ENCODE assay signal across 9 cellular contexts in the genomic region with DNA sequence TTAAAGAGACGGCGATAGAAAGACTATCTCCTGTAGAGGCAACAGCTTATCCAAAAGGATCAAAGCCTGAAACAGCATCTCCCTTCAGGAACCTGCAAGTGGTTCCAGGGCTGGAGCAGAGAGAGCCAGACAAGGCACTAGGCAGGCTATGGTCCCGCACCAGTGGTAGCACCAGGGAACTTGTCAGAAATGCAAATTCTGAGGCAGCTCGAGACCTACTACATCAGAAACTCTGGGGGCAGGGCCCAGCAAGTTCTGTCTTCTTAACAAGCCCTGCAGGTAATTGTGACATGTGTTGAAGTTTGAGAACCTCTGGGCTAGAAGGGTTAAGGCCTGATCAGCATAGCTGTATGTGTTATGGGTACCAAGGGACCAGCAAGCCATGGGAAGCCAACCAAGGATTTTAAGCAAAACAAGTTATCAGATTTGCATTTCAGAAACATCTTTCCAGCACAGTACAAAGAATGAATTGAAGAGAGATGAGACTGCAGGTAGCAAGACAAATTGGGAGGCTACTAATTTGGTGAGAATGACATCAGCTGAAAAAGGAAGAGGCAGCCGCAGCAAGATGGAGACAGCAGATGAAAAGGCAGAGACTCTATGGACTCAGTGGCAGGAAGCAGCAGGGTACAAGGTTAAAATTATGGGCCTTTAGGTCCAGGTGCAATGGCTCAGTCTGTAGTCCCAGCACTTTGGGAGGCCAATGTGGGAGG.
DNase-seq lines count a peak whose midpoint lies in the region; ATAC-seq and TF ChIP-seq lines count a peak whose summit lies in the region.
"Had no signal": no experiment of that assay in that cellular context is flagged by ENCODE, and none has a peak within 500 bp of the region (broad histone marks: within the 10 kb centered on the region; RNA-seq: fewer than 3 reads in every experiment).

No MANE protein-coding gene starts in this region.

- TF ChIP-seq CTCF in mammary epithelial cell (conservative IDR thresholded peaks at IDR 0.05 in 1 of 2, IDR thresholded peaks at IDR 0.05 in 1 of 2; ENCODE audit: extremely low read depth in 1 of 2, insufficient read depth in 1 of 2, low read depth in 1 of 2, low read length in 2 of 2), result no peak
- no peak for TF ChIP-seq CTCF in CD14-positive monocyte (IDR thresholded peaks at IDR 0.05)

- dilution Hi-C loops in mammary epithelial cell (cut with HindIII; ENCODE audit: low sequenced_read_pairs), result no loop called here

- no peak overlapping the region for H3K4me3 Mint-ChIP-seq in CD14-positive monocyte

- CTCF ChIA-PET in mammary epithelial cell (lab: Charles Lee; ENCODE audit: low non-redundant PET), result no interaction called here

- peak; percentile 95 for ATAC-seq in GM18520 (IDR thresholded peaks at IDR 0.05; ENCODE audit: unreplicated experiment)
- ATAC-seq in GM21723 (IDR thresholded peaks at IDR 0.05; ENCODE audit: unreplicated experiment), result peak; percentile 98
- peak; percentile 97 for ATAC-seq in HG03469 (IDR thresholded peaks at IDR 0.05; ENCODE audit: unreplicated experiment)
- no peak for ATAC-seq in aorta (ENCODE audit: low FRiP score)

- H3K4me2 ChIP-seq in mesendoderm (ENCODE audit: low read length), result no peak overlapping the region
- H3K4me2 ChIP-seq in mammary epithelial cell (ENCODE audit: insufficient read depth, low read depth, low read length), result no peak overlapping the region

- peaks cover 2% of the 10 kb centered on the region for H3K4me1 Mint-ChIP-seq in CD14-positive monocyte

- H4K5ac ChIP-seq in mesendoderm (ENCODE audit: low read length), result no peak overlapping the region

- intact Hi-C loops in mammary epithelial cell (cut with micrococcal nuclease), result no loop called here
- intact Hi-C loops in CD14-positive monocyte (cut with micrococcal nuclease), result no loop called here
- intact Hi-C loops in aorta (cut with DNase I), result no loop called here

- H2BK5ac ChIP-seq in mesendoderm (ENCODE audit: low read length), result no peak overlapping the region

- no peaks in the 10 kb centered on the region for H3K36me3 Mint-ChIP-seq in CD14-positive monocyte

- no peaks in the 10 kb centered on the region for H3K36me3 ChIP-seq in mesendoderm (ENCODE audit: control insufficient read depth, insufficient read depth, low read length)
- H3K36me3 ChIP-seq in mammary epithelial cell (ENCODE audit: insufficient read depth, low read length), result no peaks in the 10 kb centered on the region
- H3K36me3 ChIP-seq in aorta (ENCODE audit: control insufficient read depth in 1 of 2, insufficient read depth in 2 of 2, low read length in 1 of 2), result no peaks in the 10 kb centered on the region

- H2AFZ ChIP-seq in mammary epithelial cell (ENCODE audit: low read depth, low read length), result no peak overlapping the region

- peak; percentile 46 for DNase-seq in mesendoderm
- DNase-seq in mammary epithelial cell, result no peak
- no peak for DNase-seq in ecto neural progenitor cell (ENCODE audit: low spot score)
- DNase-seq in CD14-positive monocyte (ENCODE audit: low spot score), result no peak
- no peak for DNase-seq in aorta
- DNase-seq: NCI-H1694 treated with DMSO at 0.1 percent for 48 hours had no signal

- in situ Hi-C loops in mammary epithelial cell (cut with MboI; ENCODE audit: low sequenced_read_pairs in 2 of 2), result no loop called here

- H3K9ac ChIP-seq in mesendoderm (ENCODE audit: low read length), result no peak overlapping the region
- no peak overlapping the region for H3K9ac ChIP-seq in mammary epithelial cell (ENCODE audit: insufficient read depth, low read length)

- H3K27ac Mint-ChIP-seq in CD14-positive monocyte, result no peak overlapping the region

- H2AK5ac ChIP-seq in mesendoderm (ENCODE audit: low read length), result no peak overlapping the region

- no peak overlapping the region for H4K8ac ChIP-seq in mesendoderm (ENCODE audit: low read depth, low read length)

- no peak overlapping the region for H3K23ac ChIP-seq in mesendoderm (ENCODE audit: low read length)

- H2BK15ac ChIP-seq in mesendoderm (replicated peaks; ENCODE audit: low read depth), result no peak overlapping the region

- WGBS in mesendoderm (ENCODE audit: extremely low coverage, insufficient coverage, low lambda C conversion rate), result no CpG with 5 or more reads among the region's 5 CpGs
- WGBS in mammary epithelial cell (ENCODE audit: low coverage, missing lambda C conversion rate), result 96% methylated on average over 5 of the region's 5 CpGs
- 92 to 94% methylated on average over 5 of the region's 5 CpGs for WGBS in aorta, 2 donors

- no peaks in the 10 kb centered on the region for H4K20me1 ChIP-seq in mammary epithelial cell (ENCODE audit: insufficient read depth, low read length)

- no peaks in the 10 kb centered on the region for H3K79me1 ChIP-seq in mesendoderm (ENCODE audit: low read length)

- no peaks in the 10 kb centered on the region for H3K9me3 ChIP-seq in mammary epithelial cell (replicated peaks; ENCODE audit: insufficient read depth, low read length)
- H3K9me3 ChIP-seq in aorta (ENCODE audit: control insufficient read depth, low read length), result no peaks in the 10 kb centered on the region

- H3K4ac ChIP-seq in mesendoderm (ENCODE audit: low read depth, low read length), result no peak overlapping the region

- H3K4me1 ChIP-seq in mesendoderm (ENCODE audit: control insufficient read depth, low read depth, low read length), result peaks cover 2% of the 10 kb centered on the region
- peaks cover 50% of the 10 kb centered on the region for H3K4me1 ChIP-seq in mammary epithelial cell (ENCODE audit: insufficient read depth, low read length)
- H3K4me1 ChIP-seq in aorta (ENCODE audit: control insufficient read depth in 1 of 2, insufficient read depth in 2 of 2, low read length in 2 of 2), result no peaks in the 10 kb centered on the region

- H3K27me3 Mint-ChIP-seq in CD14-positive monocyte (ENCODE audit: low read depth in 3 of 3), result no peaks in the 10 kb centered on the region

- no peaks in the 10 kb centered on the region for H3K79me2 ChIP-seq in mesendoderm (ENCODE audit: control insufficient read depth, insufficient read depth, low read length)
- peaks cover 79% of the 10 kb centered on the region for H3K79me2 ChIP-seq in mammary epithelial cell (ENCODE audit: insufficient read depth, low read length)

- peaks cover 0 to 5% (median 2%) of the 10 kb centered on the region in 7 donors for H3K9me3 Mint-ChIP-seq in CD14-positive monocyte

- H2BK120ac ChIP-seq in mesendoderm (ENCODE audit: low read depth, low read length), result no peak overlapping the region

- no TSS peak for BruUV-seq in mammary epithelial cell (replicated peaks; lab: Mats Ljungman, UMichigan)

- H3K27ac ChIP-seq in mesendoderm (ENCODE audit: low read depth, low read length), result no peak overlapping the region
- no peak overlapping the region for H3K27ac ChIP-seq in mammary epithelial cell (ENCODE audit: insufficient read depth, low read depth, low read length)
- no peak overlapping the region for H3K27ac ChIP-seq in aorta (ENCODE audit: low read depth in 1 of 2, low read length in 2 of 2)

- H3K56ac ChIP-seq in mesendoderm (ENCODE audit: low read length), result no peak overlapping the region

- no peak overlapping the region for H3K4me3 ChIP-seq in mesendoderm (ENCODE audit: low read length)
- H3K4me3 ChIP-seq in mammary epithelial cell (replicated peaks in 1 of 3; ENCODE audit: insufficient read depth in 1 of 3, low read depth in 2 of 3, low read length in 3 of 3), result no peak overlapping the region
- H3K4me3 ChIP-seq in aorta (ENCODE audit: low read length in 2 of 2), result no peak overlapping the region

- H3K27me3 ChIP-seq in mesendoderm (ENCODE audit: insufficient read depth, low read length, poor library complexity), result no peaks in the 10 kb centered on the region
- no peaks in the 10 kb centered on the region for H3K27me3 ChIP-seq in mammary epithelial cell (ENCODE audit: insufficient read depth, low read length)
- H3K27me3 ChIP-seq in aorta (ENCODE audit: control insufficient read depth in 1 of 2, insufficient read depth in 2 of 2, low read length in 1 of 2), result no peaks in the 10 kb centered on the region

- H3K18ac ChIP-seq in mesendoderm (ENCODE audit: low read length), result no peak overlapping the region
